In genomic region chr5:66554211-66554610, GRCh38 we compare ENCODE assay signal across 8 cellular contexts. TPM values are rescaled to one million over a fixed set of nuclear protein-coding genes. Genes with fewer than 3 reads are reported as not detected.
DNase-seq lines count a peak whose midpoint lies in the region; ATAC-seq and TF ChIP-seq lines count a peak whose summit lies in the region.

No MANE protein-coding gene starts in this region.

- peaks cover 13% of the 10 kb centered on the region for H3K27me3 Mint-ChIP-seq in activated T-cell treated with anti-CD3 and anti-CD28 coated beads, Interleukin-2, amount 50 U/mL, for 72 hours (ENCODE audit: low read depth)
- H3K27me3 Mint-ChIP-seq in glutamatergic neuron (ENCODE audit: unreplicated experiment) = peaks cover 2% of the 10 kb centered on the region

- DNase-seq in GM12864 (ENCODE audit: low read depth) (peak; percentile 64), GOT3 (lab: John Stamatoyannopoulos, UW) (no peak), KG1 (lab: John Stamatoyannopoulos, UW) (no peak), glutamatergic neuron (no peak)
- DNase-seq in activated T-cell treated with anti-CD3 and anti-CD28 coated beads, Interleukin-2, amount 50 U/mL, for 72 hours = peak; percentile 61 to 70
- peak; percentile 2 to 22 for DNase-seq in stimulated activated CD4-positive, alpha-beta T cell treated with anti-CD3 and anti-CD28 coated beads, Interleukin-4, amount 100 ng/mL, for 48 hours (ENCODE audit: low read depth in 2 of 2)

- peak overlapping the region; percentile 20 to 62 for H3K4me3 Mint-ChIP-seq in activated T-cell treated with anti-CD3 and anti-CD28 coated beads, Interleukin-2, amount 50 U/mL, for 72 hours
- no peak overlapping the region for H3K4me3 Mint-ChIP-seq in glutamatergic neuron (ENCODE audit: unreplicated experiment)

- no peak for TF ChIP-seq CTCF in GM12864 (IDR thresholded peaks at IDR 0.05; ENCODE audit: low read depth, low read length, missing control alignments)
- no peak for TF ChIP-seq CTCF in glutamatergic neuron (IDR thresholded peaks at IDR 0.05; ENCODE audit: partially characterized antibody, unreplicated experiment)

- H3K27ac Mint-ChIP-seq in activated T-cell treated with anti-CD3 and anti-CD28 coated beads, Interleukin-2, amount 50 U/mL, for 72 hours = peak overlapping the region; percentile 14
- H3K27ac Mint-ChIP-seq in glutamatergic neuron (ENCODE audit: unreplicated experiment) = no peak overlapping the region

- peaks cover 36% of the 10 kb centered on the region for H3K4me1 Mint-ChIP-seq in activated T-cell treated with anti-CD3 and anti-CD28 coated beads, Interleukin-2, amount 50 U/mL, for 72 hours (ENCODE audit: low read depth)
- no peaks in the 10 kb centered on the region for H3K4me1 Mint-ChIP-seq in glutamatergic neuron (ENCODE audit: low read depth, unreplicated experiment)

- peaks cover 3 to 5% of the 10 kb centered on the region in 2 donors for H3K9me3 Mint-ChIP-seq in activated T-cell treated with anti-CD3 and anti-CD28 coated beads, Interleukin-2, amount 50 U/mL, for 72 hours
- H3K9me3 Mint-ChIP-seq in glutamatergic neuron (ENCODE audit: unreplicated experiment) = peaks cover 5% of the 10 kb centered on the region

- no peak overlapping the region for H3K4me3 ChIP-seq in GM12864 (ENCODE audit: low read depth, low read length)

- ATAC-seq in GM21390 (IDR thresholded peaks at IDR 0.05; ENCODE audit: unreplicated experiment) (peak; percentile 96), HG03575 (IDR thresholded peaks at IDR 0.05; ENCODE audit: extremely low read depth, insufficient number of reproducible peaks, low FRiP score, unreplicated experiment) (peak; percentile 99)
- ATAC-seq in activated T-cell treated with anti-CD3 and anti-CD28 coated beads, Interleukin-2, amount 50 U/mL, for 72 hours (replicated peaks in 1 of 2) = peak; percentile 90 to 91

- peaks cover 2 to 8% of the 10 kb centered on the region in 2 donors for H3K36me3 Mint-ChIP-seq in activated T-cell treated with anti-CD3 and anti-CD28 coated beads, Interleukin-2, amount 50 U/mL, for 72 hours (ENCODE audit: insufficient read depth in 2 of 2)
- H3K36me3 Mint-ChIP-seq in glutamatergic neuron (ENCODE audit: unreplicated experiment) = peaks cover 5% of the 10 kb centered on the region

RNA-seq across cellular contexts. Expression of gene MAST4, which starts 42.0 kb away (rescaled TPM):
- total RNA-seq in activated T-cell treated with anti-CD3 and anti-CD28 coated beads, Interleukin-2, amount 50 U/mL, for 72 hours = 10 to 100 TPM; 32.9 to 38.3 TPM
- total RNA-seq in glutamatergic neuron (ENCODE audit: unreplicated experiment) = 11.5 TPM

Comparison
In these comparisons a context has a peak if more than half of its experiments do, and no peak if none do; other contexts are left out.
1. DNase-seq: peak in GM12864 (single experiment), activated T-cell treated with anti-CD3 and anti-CD28 coated beads, Interleukin-2, amount 50 U/mL, for 72 hours (2 of 2) and stimulated activated CD4-positive, alpha-beta T cell treated with anti-CD3 and anti-CD28 coated beads, Interleukin-4, amount 100 ng/mL, for 48 hours (2 of 2); none in GOT3 (single experiment), KG1 (single experiment) and glutamatergic neuron (single experiment).
2. Peak in every context shown above with its lines, with median percentiles within 50 percentile points of each other: ATAC-seq.